In genomic region chr6:89233594-89233993, GRCh38 we compare ENCODE assay signal across 11 cellular contexts. TPM values are rescaled to one million over a fixed set of nuclear protein-coding genes. Genes with fewer than 3 reads are reported as not detected.
DNase-seq lines count a peak whose midpoint lies in the region; ATAC-seq and TF ChIP-seq lines count a peak whose summit lies in the region.
"Not testable (repeated sequence)": the region's sequence is repeated elsewhere in the genome, so short reads cannot be mapped to it uniquely, and the experiment has no call there.
"Had no signal": no experiment of that assay in that cellular context is flagged by ENCODE, and none has a peak within 500 bp of the region (broad histone marks: within the 10 kb centered on the region; RNA-seq: fewer than 3 reads in every experiment).

No MANE protein-coding gene starts in this region.

- H3K27me3 ChIP-seq in naive thymus-derived CD4-positive, alpha-beta T cell (ENCODE audit: control insufficient read depth in 2 of 2, insufficient read depth in 2 of 2, low read length in 2 of 2): not testable (repeated sequence)

- POLR2A ChIA-PET in activated CD8-positive, alpha-beta T cell treated with anti-CD3 and anti-CD28 coated beads, Interleukin-2, amount 10 ng/mL, durations not matched to agents 7 days and 5 days (lab: Charles Lee); naive thymus-derived CD4-positive, alpha-beta T cell (lab: Charles Lee): not testable (repeated sequence)

- H3K36me3 Mint-ChIP-seq in CD14-positive monocyte; activated CD8-positive, alpha-beta T cell treated with anti-CD3 and anti-CD28 coated beads, Interleukin-2, amount 10 ng/mL, durations not matched to agents 7 days and 5 days (ENCODE audit: low read depth); activated naive CD4-positive, alpha-beta T cell treated with anti-CD3 and anti-CD28 coated beads for 36 hours (ENCODE audit: low read depth); dendritic cell treated with granulocyte-macrophage colony-stimulating factor and Interleukin-4, amounts not matched to agents 40 ng/mL and 50 ng/mL, for 4 days (ENCODE audit: low read depth); naive thymus-derived CD4-positive, alpha-beta T cell; stimulated activated naive CD8-positive, alpha-beta T cell treated with anti-CD3 and anti-CD28 coated beads, Interleukin-15, Interleukin-2, amounts not matched to agents 100 ng/mL and 50 ng/mL, for 24 hours (ENCODE audit: low read depth): not testable (repeated sequence)

- DNase-seq in CD14-positive monocyte (ENCODE audit: low spot score); activated CD8-positive, alpha-beta T cell treated with anti-CD3 and anti-CD28 coated beads, Interleukin-2, amount 10 ng/mL, durations not matched to agents 7 days and 5 days; activated naive CD4-positive, alpha-beta T cell treated with anti-CD3 and anti-CD28 coated beads for 36 hours; naive thymus-derived CD4-positive, alpha-beta T cell: not testable (repeated sequence)
- peak; percentile 32 to 58 for DNase-seq in Kasumi-1 (lab: John Stamatoyannopoulos, UW)
- peak; percentile 15 for DNase-seq in UCSD-AML1 (lab: John Stamatoyannopoulos, UW; ENCODE audit: unreplicated experiment)

- not testable (repeated sequence) for H3K4me1 Mint-ChIP-seq in CD14-positive monocyte; activated CD8-positive, alpha-beta T cell treated with anti-CD3 and anti-CD28 coated beads, Interleukin-2, amount 10 ng/mL, durations not matched to agents 7 days and 5 days (ENCODE audit: low read depth); activated naive CD4-positive, alpha-beta T cell treated with anti-CD3 and anti-CD28 coated beads for 36 hours (ENCODE audit: low read depth); dendritic cell treated with granulocyte-macrophage colony-stimulating factor and Interleukin-4, amounts not matched to agents 40 ng/mL and 50 ng/mL, for 4 days (ENCODE audit: low read depth); stimulated activated naive CD8-positive, alpha-beta T cell treated with anti-CD3 and anti-CD28 coated beads, Interleukin-15, Interleukin-2, amounts not matched to agents 100 ng/mL and 50 ng/mL, for 24 hours (ENCODE audit: low read depth)
- peaks cover 0 to 13% (median 5%) of the 10 kb centered on the region in 7 donors for H3K4me1 Mint-ChIP-seq in naive thymus-derived CD4-positive, alpha-beta T cell

- not testable (repeated sequence) for TF ChIP-seq CTCF in CD14-positive monocyte (IDR thresholded peaks at IDR 0.05)

- ATAC-seq in activated CD8-positive, alpha-beta T cell treated with anti-CD3 and anti-CD28 coated beads, Interleukin-2, amount 10 ng/mL, durations not matched to agents 7 days and 5 days; naive thymus-derived CD4-positive, alpha-beta T cell: not testable (repeated sequence)

- not testable (repeated sequence) for H3K27me3 Mint-ChIP-seq in CD14-positive monocyte (ENCODE audit: low read depth in 3 of 3); dendritic cell treated with granulocyte-macrophage colony-stimulating factor and Interleukin-4, amounts not matched to agents 40 ng/mL and 50 ng/mL, for 4 days
- H3K27me3 Mint-ChIP-seq in activated CD8-positive, alpha-beta T cell treated with anti-CD3 and anti-CD28 coated beads, Interleukin-2, amount 10 ng/mL, durations not matched to agents 7 days and 5 days (ENCODE audit: low read depth): peaks cover 45% of the 10 kb centered on the region
- H3K27me3 Mint-ChIP-seq in activated naive CD4-positive, alpha-beta T cell treated with anti-CD3 and anti-CD28 coated beads for 36 hours (ENCODE audit: low read depth): peaks cover 26% of the 10 kb centered on the region
- H3K27me3 Mint-ChIP-seq in naive thymus-derived CD4-positive, alpha-beta T cell: peaks cover 28 to 45% (median 42%) of the 10 kb centered on the region in 5 donors
- H3K27me3 Mint-ChIP-seq in stimulated activated naive CD8-positive, alpha-beta T cell treated with anti-CD3 and anti-CD28 coated beads, Interleukin-15, Interleukin-2, amounts not matched to agents 100 ng/mL and 50 ng/mL, for 24 hours: peaks cover 34% of the 10 kb centered on the region

- not testable (repeated sequence) for H3K9me3 ChIP-seq in naive thymus-derived CD4-positive, alpha-beta T cell (ENCODE audit: control insufficient read depth in 2 of 3, low read length in 3 of 3)

- not testable (repeated sequence) for H3K36me3 ChIP-seq in naive thymus-derived CD4-positive, alpha-beta T cell (ENCODE audit: control insufficient read depth in 2 of 3, insufficient read depth in 3 of 3, low read length in 3 of 3)

- H3K27ac ChIP-seq in naive thymus-derived CD4-positive, alpha-beta T cell (ENCODE audit: low read depth, low read length): not testable (repeated sequence)

- peak overlapping the region in 2 of 7 donors; percentile 18 to 23 for H3K27ac Mint-ChIP-seq in CD14-positive monocyte
- H3K27ac Mint-ChIP-seq in activated CD8-positive, alpha-beta T cell treated with anti-CD3 and anti-CD28 coated beads, Interleukin-2, amount 10 ng/mL, durations not matched to agents 7 days and 5 days; activated naive CD4-positive, alpha-beta T cell treated with anti-CD3 and anti-CD28 coated beads for 36 hours; stimulated activated naive CD8-positive, alpha-beta T cell treated with anti-CD3 and anti-CD28 coated beads, Interleukin-15, Interleukin-2, amounts not matched to agents 100 ng/mL and 50 ng/mL, for 24 hours: not testable (repeated sequence)
- H3K27ac Mint-ChIP-seq in dendritic cell treated with granulocyte-macrophage colony-stimulating factor and Interleukin-4, amounts not matched to agents 40 ng/mL and 50 ng/mL, for 4 days: peak overlapping the region; percentile 54
- peak overlapping the region in 2 of 9 donors; percentile 34 to 71 for H3K27ac Mint-ChIP-seq in naive thymus-derived CD4-positive, alpha-beta T cell

- H3K4me3 ChIP-seq in naive thymus-derived CD4-positive, alpha-beta T cell (ENCODE audit: low read length): not testable (repeated sequence)

- peak overlapping the region; percentile 72 to 94 for H3K4me3 Mint-ChIP-seq in CD14-positive monocyte
- peak overlapping the region; percentile 57 for H3K4me3 Mint-ChIP-seq in activated CD8-positive, alpha-beta T cell treated with anti-CD3 and anti-CD28 coated beads, Interleukin-2, amount 10 ng/mL, durations not matched to agents 7 days and 5 days
- peak overlapping the region; percentile 59 for H3K4me3 Mint-ChIP-seq in activated naive CD4-positive, alpha-beta T cell treated with anti-CD3 and anti-CD28 coated beads for 36 hours
- peak overlapping the region; percentile 72 for H3K4me3 Mint-ChIP-seq in dendritic cell treated with granulocyte-macrophage colony-stimulating factor and Interleukin-4, amounts not matched to agents 40 ng/mL and 50 ng/mL, for 4 days
- H3K4me3 Mint-ChIP-seq in naive thymus-derived CD4-positive, alpha-beta T cell: peak overlapping the region; percentile 42 to 82 (median 72)
- peak overlapping the region; percentile 60 for H3K4me3 Mint-ChIP-seq in stimulated activated naive CD8-positive, alpha-beta T cell treated with anti-CD3 and anti-CD28 coated beads, Interleukin-15, Interleukin-2, amounts not matched to agents 100 ng/mL and 50 ng/mL, for 24 hours

- CTCF ChIA-PET in activated CD8-positive, alpha-beta T cell treated with anti-CD3 and anti-CD28 coated beads, Interleukin-2, amount 10 ng/mL, durations not matched to agents 7 days and 5 days (lab: Charles Lee); activated naive CD4-positive, alpha-beta T cell treated with anti-CD3 and anti-CD28 coated beads for 36 hours (lab: Charles Lee); naive thymus-derived CD4-positive, alpha-beta T cell (lab: Charles Lee): not testable (repeated sequence)

- intact Hi-C loops in CD14-positive monocyte (cut with micrococcal nuclease); activated naive CD4-positive, alpha-beta T cell treated with anti-CD3 and anti-CD28 coated beads for 36 hours (cut with micrococcal nuclease); dendritic cell treated with granulocyte-macrophage colony-stimulating factor and Interleukin-4, amounts not matched to agents 40 ng/mL and 50 ng/mL, for 4 days (cut with micrococcal nuclease); naive thymus-derived CD4-positive, alpha-beta T cell (cut with micrococcal nuclease): not testable (repeated sequence)

- H3K4me1 ChIP-seq in naive thymus-derived CD4-positive, alpha-beta T cell (ENCODE audit: control insufficient read depth in 2 of 2, insufficient read depth in 2 of 2, low read length in 2 of 2): not testable (repeated sequence)

- peaks cover 9 to 34% (median 18%) of the 10 kb centered on the region in 7 donors for H3K9me3 Mint-ChIP-seq in CD14-positive monocyte
- H3K9me3 Mint-ChIP-seq in activated CD8-positive, alpha-beta T cell treated with anti-CD3 and anti-CD28 coated beads, Interleukin-2, amount 10 ng/mL, durations not matched to agents 7 days and 5 days (ENCODE audit: insufficient read depth); activated naive CD4-positive, alpha-beta T cell treated with anti-CD3 and anti-CD28 coated beads for 36 hours; stimulated activated naive CD8-positive, alpha-beta T cell treated with anti-CD3 and anti-CD28 coated beads, Interleukin-15, Interleukin-2, amounts not matched to agents 100 ng/mL and 50 ng/mL, for 24 hours: not testable (repeated sequence)
- peaks cover 14% of the 10 kb centered on the region for H3K9me3 Mint-ChIP-seq in dendritic cell treated with granulocyte-macrophage colony-stimulating factor and Interleukin-4, amounts not matched to agents 40 ng/mL and 50 ng/mL, for 4 days
- peaks cover 0 to 15% (median 4%) of the 10 kb centered on the region in 11 donors for H3K9me3 Mint-ChIP-seq in naive thymus-derived CD4-positive, alpha-beta T cell

RNA-seq across cellular contexts. Expression of gene GABRR1, which starts 16.4 kb away (rescaled TPM):
- polyA plus RNA-seq in CD14-positive monocyte: not detected
- total RNA-seq in activated CD8-positive, alpha-beta T cell treated with anti-CD3 and anti-CD28 coated beads, Interleukin-2, amount 10 ng/mL, durations not matched to agents 7 days and 5 days: not detected
- not detected for total RNA-seq in activated naive CD4-positive, alpha-beta T cell treated with anti-CD3 and anti-CD28 coated beads for 36 hours
- total RNA-seq in naive thymus-derived CD4-positive, alpha-beta T cell: not detected
- polyA plus RNA-seq in naive thymus-derived CD4-positive, alpha-beta T cell: not detected
- total RNA-seq: IMR-90, LHCN-M2 had no signal
- polyA plus RNA-seq: BJ, IMR-90 had no signal
